24 cellular contexts compared by ENCODE assay signal in the genomic region with DNA sequence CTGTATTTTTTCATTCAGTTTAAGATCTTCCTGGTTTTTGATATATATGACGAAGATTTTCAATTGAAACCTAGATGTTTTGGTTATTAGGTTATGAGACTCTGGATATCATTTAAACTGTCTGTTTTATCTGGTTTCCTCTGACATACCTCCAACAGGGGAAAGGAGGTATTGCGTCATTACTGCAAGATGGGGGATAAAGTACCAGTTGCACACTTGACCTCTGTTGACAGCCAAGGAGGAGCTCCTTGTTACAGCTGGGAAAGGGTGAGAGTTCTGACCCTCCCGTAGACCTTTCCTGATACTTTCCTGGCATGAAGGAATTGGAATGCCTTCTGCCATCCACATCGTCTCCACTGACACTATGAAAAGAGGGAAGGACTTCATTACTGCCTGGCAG.
DNase-seq lines count a peak whose midpoint lies in the region; ATAC-seq and TF ChIP-seq lines count a peak whose summit lies in the region.
"Had no signal": no experiment of that assay in that cellular context is flagged by ENCODE, and none has a peak within 500 bp of the region (broad histone marks: within the 10 kb centered on the region; RNA-seq: fewer than 3 reads in every experiment).

No MANE protein-coding gene starts in this region.

- peak; percentile 25 for TF ChIP-seq CTCF in neural crest cell (conservative IDR thresholded peaks at IDR 0.05)

- DNase-seq in DMS 273 (lab: John Stamatoyannopoulos, UW; ENCODE audit: unreplicated experiment) = peak; percentile 10
- DNase-seq in DMS 273 treated with DMSO at 0.1 percent for 48 hours (lab: John Stamatoyannopoulos, UW) = no peak
- DNase-seq in Jurkat, Clone E6-1 (ENCODE audit: low read depth, low spot score) = peak; percentile 7
- DNase-seq in amniotic epithelial cell (ENCODE audit: low read depth) = peak; percentile 30
- no peak for DNase-seq in neural crest cell (ENCODE audit: low read depth, low spot score)
- DNase-seq in T-cell = no peak
- no peak for DNase-seq in NCI-H2081 (lab: John Stamatoyannopoulos, UW)
- DNase-seq: activated CD4-positive, alpha-beta T cell treated with anti-CD3 and anti-CD28 coated beads for 36 hours; activated gamma-delta T cell treated with Interleukin-2 at 50 U/mL for 16 hours; activated naive CD8-positive, alpha-beta T cell treated with anti-CD3 and anti-CD28 coated beads, Interleukin-2, amount 50 U/mL, for 24 hours; CD4-positive, alpha-beta memory T cell; cerebellar nuclear complex; GDM1; heart left ventricle; mesenchymal stem cell; NCI-H1092 treated with DMSO at 0.1 percent for 48 hours; NCI-H1930; nucleus accumbens; stimulated activated CD4-positive, alpha-beta T cell treated with anti-CD3 and anti-CD28 coated beads, Interleukin-2, amount 100 ng/mL, for 24 hours; substantia nigra; T-helper 1 cell had no signal

- H3K4me3 Mint-ChIP-seq in neural crest cell = no peak overlapping the region
- H3K4me3 Mint-ChIP-seq in T-cell = no peak overlapping the region
- H3K4me3 Mint-ChIP-seq: activated CD4-positive, alpha-beta T cell treated with anti-CD3 and anti-CD28 coated beads for 36 hours; activated naive CD8-positive, alpha-beta T cell treated with anti-CD3 and anti-CD28 coated beads, Interleukin-2, amount 50 U/mL, for 24 hours; CD4-positive, alpha-beta memory T cell had no signal

- H3K4me1 Mint-ChIP-seq in neural crest cell (peaks cover 12% of the 10 kb centered on the region), T-cell (no peaks in the 10 kb centered on the region)
- H3K4me1 Mint-ChIP-seq: activated CD4-positive, alpha-beta T cell treated with anti-CD3 and anti-CD28 coated beads for 36 hours; activated naive CD8-positive, alpha-beta T cell treated with anti-CD3 and anti-CD28 coated beads, Interleukin-2, amount 50 U/mL, for 24 hours had no signal

- POLR2A ChIA-PET in T-cell (lab: Charles Lee) = no interaction called here

- ATAC-seq in T-cell (replicated peaks in 1 of 4) (no peak), HG02623 (IDR thresholded peaks at IDR 0.05; ENCODE audit: unreplicated experiment) (no peak)
- ATAC-seq: activated CD4-positive, alpha-beta T cell treated with anti-CD3 and anti-CD28 coated beads for 36 hours; activated naive CD8-positive, alpha-beta T cell treated with anti-CD3 and anti-CD28 coated beads, Interleukin-2, amount 50 U/mL, for 24 hours; HCT116; heart left ventricle had no signal

- no peaks in the 10 kb centered on the region for H3K9me3 Mint-ChIP-seq in neural crest cell
- H3K9me3 Mint-ChIP-seq in T-cell = peaks cover 4 to 6% (median 4%) of the 10 kb centered on the region in 3 donors

- H3K27ac Mint-ChIP-seq in neural crest cell (ENCODE audit: unreplicated experiment) (no peak overlapping the region), T-cell (no peak overlapping the region)
- H3K27ac Mint-ChIP-seq: activated CD4-positive, alpha-beta T cell treated with anti-CD3 and anti-CD28 coated beads for 36 hours; activated naive CD8-positive, alpha-beta T cell treated with anti-CD3 and anti-CD28 coated beads, Interleukin-2, amount 50 U/mL, for 24 hours; CD4-positive, alpha-beta memory T cell had no signal

- CTCF ChIA-PET in T-cell (lab: Charles Lee) = interaction anchor here in 1 of 2 donors (0.9 kb wide), 1 partner anchor 565 kb away, joined by 3 read pairs; no protein-coding TSS in a partner anchor

- no peak overlapping the region for H3K4me3 ChIP-seq in Jurkat, Clone E6-1 (ENCODE audit: low read length)
- H3K4me3 ChIP-seq: heart left ventricle, smooth muscle cell had no signal

- H3K27me3 Mint-ChIP-seq in neural crest cell (ENCODE audit: low read depth) (peaks cover 3% of the 10 kb centered on the region), T-cell (peaks cover under 1 to 22% of the 10 kb centered on the region in 2 donors)

- no peaks in the 10 kb centered on the region for H3K36me3 Mint-ChIP-seq in neural crest cell (ENCODE audit: low read depth)
- no peaks in the 10 kb centered on the region for H3K36me3 Mint-ChIP-seq in T-cell
- H3K36me3 Mint-ChIP-seq: CD4-positive, alpha-beta memory T cell had no signal

Comparison
In these comparisons a context has a peak if more than half of its experiments do, and no peak if none do; other contexts are left out.
1. DNase-seq: peak in DMS 273 (single experiment), Jurkat, Clone E6-1 (single experiment) and amniotic epithelial cell (single experiment); none in DMS 273 treated with DMSO at 0.1 percent for 48 hours (single experiment), neural crest cell (single experiment), T-cell (0 of 34) and NCI-H2081 (0 of 2).